In the genomic region with DNA sequence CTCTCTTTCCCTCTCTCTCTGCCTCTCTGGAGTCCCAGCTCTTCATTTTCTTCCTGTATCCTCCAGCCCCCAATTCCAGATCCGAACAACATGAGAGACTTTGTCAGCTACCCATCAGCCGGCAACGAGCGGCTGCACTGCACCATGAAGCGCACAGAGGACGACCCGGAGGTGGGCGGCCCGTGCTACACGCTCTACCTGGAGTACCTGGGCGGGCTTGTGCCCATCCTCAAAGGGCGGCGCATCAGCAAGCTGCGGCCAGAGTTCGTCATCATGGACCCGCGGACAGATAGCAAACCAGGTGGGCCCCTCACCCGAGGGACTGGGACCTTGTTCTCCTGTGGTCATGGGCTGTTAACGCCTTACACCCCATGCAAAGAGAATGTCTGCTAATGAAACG, we compare ENCODE assay signal across 23 cellular contexts.
"Had no signal": no experiment of that assay in that cellular context is flagged by ENCODE, and none has a peak within 500 bp of the region (broad histone marks: within the 10 kb centered on the region; RNA-seq: fewer than 3 reads in every experiment).

No MANE protein-coding gene starts in this region.

- H3K4me3 ChIP-seq: adrenal gland, ascending aorta, coronary artery, esophagus squamous epithelium, mucosa of descending colon, right lobe of liver, skin epidermis, transverse colon had no signal

- H3K27ac ChIP-seq: adrenal gland, ascending aorta, coronary artery, esophagus squamous epithelium, right lobe of liver, skin epidermis, transverse colon had no signal

- H3K27ac Mint-ChIP-seq: activated B cell treated with CpG ODN at 0.5 μM for 24 hours; activated CD4-positive, alpha-beta T cell treated with anti-CD3 and anti-CD28 coated beads for 36 hours; activated naive CD8-positive, alpha-beta T cell; activated T-cell treated with anti-CD3 and anti-CD28 coated beads, Interleukin-2, amount 50 U/mL, for 24 hours; activated T-helper 17 cell treated with anti-CD3 and anti-CD28 coated beads, Interleukin-2, amount 50 U/mL, for 72 hours; endodermal cell; stimulated activated effector memory CD8-positive, alpha-beta T cell treated with anti-CD3 and anti-CD28 coated beads, Interleukin-12 subunit alpha, Interleukin-12 subunit beta, amount 100 ng/mL, for 72 hours had no signal

- DNase-seq: activated B cell treated with CpG ODN at 0.5 μM for 24 hours; activated CD4-positive, alpha-beta T cell treated with anti-CD3 and anti-CD28 coated beads for 36 hours; activated CD4-positive, alpha-beta T cell treated with anti-CD3 and anti-CD28 coated beads, Interleukin-2, amount 50 U/mL, for 4 hours; activated CD8-positive, alpha-beta memory T cell treated with anti-CD3 and anti-CD28 coated beads for 24 hours; activated CD8-positive, alpha-beta memory T cell treated with anti-CD3 and anti-CD28 coated beads, Interleukin-2, amount 50 U/mL, for 4 hours; activated T-cell treated with anti-CD3 and anti-CD28 coated beads, Interleukin-2, amount 50 U/mL, for 24 hours; adrenal gland; endodermal cell; esophagus squamous epithelium; left colon; mesendoderm; mucosa of descending colon; right lobe of liver; stimulated activated CD4-positive, alpha-beta T cell treated with anti-CD3 and anti-CD28 coated beads, Interleukin-2, amount 100 ng/mL, for 24 hours; T1000; transverse colon had no signal

- H3K4me3 Mint-ChIP-seq: activated B cell treated with CpG ODN at 0.5 μM for 24 hours; activated CD4-positive, alpha-beta T cell treated with anti-CD3 and anti-CD28 coated beads for 36 hours; activated naive CD8-positive, alpha-beta T cell; activated T-cell treated with anti-CD3 and anti-CD28 coated beads, Interleukin-2, amount 50 U/mL, for 24 hours; activated T-helper 17 cell treated with anti-CD3 and anti-CD28 coated beads, Interleukin-2, amount 50 U/mL, for 72 hours; central memory CD8-positive, alpha-beta T cell; endodermal cell; stimulated activated effector memory CD8-positive, alpha-beta T cell treated with anti-CD3 and anti-CD28 coated beads, Interleukin-12 subunit alpha, Interleukin-12 subunit beta, amount 100 ng/mL, for 72 hours had no signal

- H3K9me3 Mint-ChIP-seq: activated T-cell treated with anti-CD3 and anti-CD28 coated beads, Interleukin-2, amount 50 U/mL, for 24 hours; activated T-helper 17 cell treated with anti-CD3 and anti-CD28 coated beads, Interleukin-2, amount 50 U/mL, for 72 hours; central memory CD8-positive, alpha-beta T cell; endodermal cell; stimulated activated effector memory CD8-positive, alpha-beta T cell treated with anti-CD3 and anti-CD28 coated beads, Interleukin-12 subunit alpha, Interleukin-12 subunit beta, amount 100 ng/mL, for 72 hours had no signal

- H3K4me1 ChIP-seq: adrenal gland, ascending aorta, esophagus squamous epithelium, right lobe of liver had no signal

- H3K27me3 ChIP-seq: adrenal gland, ascending aorta, esophagus squamous epithelium, right lobe of liver, transverse colon had no signal

- H3K4me1 Mint-ChIP-seq: activated T-helper 17 cell treated with anti-CD3 and anti-CD28 coated beads, Interleukin-2, amount 50 U/mL, for 72 hours; central memory CD8-positive, alpha-beta T cell; endodermal cell had no signal

- H3K27me3 Mint-ChIP-seq: activated B cell treated with CpG ODN at 0.5 μM for 24 hours; activated CD4-positive, alpha-beta T cell treated with anti-CD3 and anti-CD28 coated beads for 36 hours; activated naive CD8-positive, alpha-beta T cell; activated T-cell treated with anti-CD3 and anti-CD28 coated beads, Interleukin-2, amount 50 U/mL, for 24 hours; activated T-helper 17 cell treated with anti-CD3 and anti-CD28 coated beads, Interleukin-2, amount 50 U/mL, for 72 hours; central memory CD8-positive, alpha-beta T cell had no signal

- ATAC-seq: activated CD4-positive, alpha-beta T cell treated with anti-CD3 and anti-CD28 coated beads for 36 hours; left colon; mucosa of descending colon; right lobe of liver had no signal

- H3K9me3 ChIP-seq: adrenal gland, ascending aorta, esophagus squamous epithelium, mucosa of descending colon, right lobe of liver, transverse colon had no signal
